8 cellular contexts compared by ENCODE assay signal in genomic region chr7:75878769-75879596, GRCh38. TPM values are rescaled to one million over a fixed set of nuclear protein-coding genes. Genes with fewer than 3 reads are reported as not detected.
DNase-seq lines count a peak whose midpoint lies in the region; ATAC-seq and TF ChIP-seq lines count a peak whose summit lies in the region.

Gene RHBDD2, plus strand, starts transcription at chr7:75879034. Its CDS starts 49 bp downstream, at chr7:75879083.

- intact Hi-C loops in PC-3 (cut with micrococcal nuclease) = loop anchor here (5.0 kb wide), 1 partner anchor 102 kb away; no protein-coding TSS in a partner anchor
- intact Hi-C loops in mucosa of descending colon (cut with DNase I, micrococcal nuclease) = no loop called here

- CTCF ChIA-PET in PC-3 (lab: Charles Lee) = no interaction called here

- DNase-seq in DMS114 treated with DMSO at 0.1 percent for 48 hours (lab: John Stamatoyannopoulos, UW; ENCODE audit: unreplicated experiment) (peak; percentile 80), PC-3 (peak; percentile 93), activated T-cell treated with anti-CD3 and anti-CD28 coated beads for 48 hours (ENCODE audit: low read depth) (peak; percentile 97), epithelial cell of prostate (ENCODE audit: low read depth, low spot score) (no peak), mucosa of descending colon (peak; percentile 97 to 99 (median 97))
- DNase-seq in Jurkat, Clone E6-1 (ENCODE audit: low read depth, low spot score) = peak; percentile 89
- peak; percentile 97 for DNase-seq in stimulated activated CD8-positive, alpha-beta memory T cell treated with anti-CD3 and anti-CD28 coated beads, Interleukin-4, amount 100 ng/mL, for 24 hours (ENCODE audit: low read depth)

- H3K9me2 ChIP-seq in PC-3 (replicated peaks; ENCODE audit: low read length) = no peaks in the 10 kb centered on the region

- ATAC-seq in GM21717 (IDR thresholded peaks at IDR 0.05; ENCODE audit: unreplicated experiment) = peak; percentile 85
- ATAC-seq in PC-3 = peak; percentile 98
- ATAC-seq in mucosa of descending colon = peak; percentile 99

- H3K9ac ChIP-seq in PC-3 (ENCODE audit: low read length) = peak within 1 kb of the TSS; percentile 85

- peaks cover 13% of the 10 kb centered on the region for H3K4me1 ChIP-seq in PC-3 (ENCODE audit: insufficient read depth, low read length)
- H3K4me1 ChIP-seq in mucosa of descending colon (ENCODE audit: low read depth) = peaks cover 19% of the 10 kb centered on the region

- POLR2A ChIA-PET in PC-3 (lab: Charles Lee; ENCODE audit: unreplicated experiment) = no interaction called here

- H3K9me3 ChIP-seq in PC-3 (ENCODE audit: low read length) (no peaks in the 10 kb centered on the region), mucosa of descending colon (no peaks in the 10 kb centered on the region)

- H3K79me2 ChIP-seq in PC-3 (ENCODE audit: low read length) = peaks cover 26% of the 10 kb centered on the region

- H2AFZ ChIP-seq in PC-3 (ENCODE audit: low read length) = peak within 1 kb of the TSS; percentile 81

- H3K36me3 ChIP-seq in PC-3 (ENCODE audit: low read depth, low read length) (peaks cover 18% of the 10 kb centered on the region; the same call in 1 of the 2 replicates), mucosa of descending colon (ENCODE audit: low read depth) (peaks cover 3% of the 10 kb centered on the region)

- TF ChIP-seq CTCF in PC-3 (conservative IDR thresholded peaks at IDR 0.05; ENCODE audit: low read depth, low read length) (no peak), mucosa of descending colon (IDR thresholded peaks at IDR 0.05) (peak; percentile 26)

- no peaks in the 10 kb centered on the region for H3F3A ChIP-seq in PC-3 (ENCODE audit: low read length, unreplicated experiment)

- no peaks in the 10 kb centered on the region for H4K20me1 ChIP-seq in PC-3 (ENCODE audit: low read length)

- BruUV-seq in PC-3 (replicated peaks; lab: Mats Ljungman, UMichigan) = no TSS peak

- H3K27ac ChIP-seq in PC-3 (ENCODE audit: low read length) (0 out of 2 replicates have a peak within 1 kb of the TSS, but pooled peaks have one; percentile 2), epithelial cell of prostate (peak within 1 kb of the TSS; percentile 42)

- H3K4me2 ChIP-seq in PC-3 (ENCODE audit: low read length) = peak within 1 kb of the TSS; percentile 93

- peak within 1 kb of the TSS; percentile 67 for H3K4me3 ChIP-seq in Jurkat, Clone E6-1 (ENCODE audit: low read length)
- peak within 1 kb of the TSS; percentile 89 for H3K4me3 ChIP-seq in PC-3 (ENCODE audit: low read length)
- H3K4me3 ChIP-seq in mucosa of descending colon = peak within 1 kb of the TSS; percentile 73

- no peaks in the 10 kb centered on the region for H3K27me3 ChIP-seq in PC-3 (ENCODE audit: low read length)

RNA-seq across cellular contexts. Expression of gene RHBDD2, which starts in this region (rescaled TPM):
- 36.7 TPM for polyA plus RNA-seq in Jurkat, Clone E6-1 (2012; ENCODE audit: insufficient read depth, insufficient read length)
- total RNA-seq in PC-3 (2014; rRNA removed) (42.7 and 59.1 TPM in 2 replicates), mucosa of descending colon (10 to 100 TPM; 43.9 to 50.5 (median 47.3) TPM)
